8 cellular contexts compared by ENCODE assay signal in genomic region chr15:51623386-51623938, GRCh38. TPM values are rescaled to one million over a fixed set of nuclear protein-coding genes. Genes with fewer than 3 reads are reported as not detected.
A peak's percentile ranks its signal among the peaks of the same experiment; 100 is the strongest.
DNase-seq lines count a peak whose midpoint lies in the region; ATAC-seq and TF ChIP-seq lines count a peak whose summit lies in the region.

No MANE protein-coding gene starts in this region.

- H3K9me3 Mint-ChIP-seq in activated naive CD8-positive, alpha-beta T cell treated with anti-CD3 and anti-CD28 coated beads, Interleukin-2, amount 10 ng/mL, durations not matched to agents 7 days and 5 days, result no peaks in the 10 kb centered on the region

- no peaks in the 10 kb centered on the region for H3K36me3 Mint-ChIP-seq in activated naive CD8-positive, alpha-beta T cell treated with anti-CD3 and anti-CD28 coated beads, Interleukin-2, amount 10 ng/mL, durations not matched to agents 7 days and 5 days

- H3K4me1 ChIP-seq in Karpas-422 (ENCODE audit: low read length) (peaks cover 32% of the 10 kb centered on the region), left lung (peaks cover 3 to 34% of the 10 kb centered on the region in 2 donors), thymus (ENCODE audit: control insufficient read depth, insufficient read depth, low read length) (peaks cover 3% of the 10 kb centered on the region)

- H3K9me2 ChIP-seq in Karpas-422 (replicated peaks; ENCODE audit: insufficient read depth, low read length), result no peaks in the 10 kb centered on the region

- H3K79me2 ChIP-seq in Karpas-422 (ENCODE audit: low read length), result no peaks in the 10 kb centered on the region

- in situ Hi-C loops in Caki2 (cut with HindIII; ENCODE audit: low pct_unique_long_range_greater_than_20kb, low sequenced_read_pairs), result no loop called here

- H3K27ac ChIP-seq in Karpas-422 (ENCODE audit: low read length) (no peak overlapping the region), left lung (peak overlapping the region; percentile 91 to 98), thymus (ENCODE audit: low read depth) (no peak overlapping the region)

- DNase-seq in Caki2 (ENCODE audit: low read depth), result peak; percentile 42
- peak; percentile 49 for DNase-seq in Karpas-422
- DNase-seq in activated naive CD8-positive, alpha-beta T cell treated with anti-CD3 and anti-CD28 coated beads, Interleukin-2, amount 10 ng/mL, durations not matched to agents 7 days and 5 days, result no peak
- no peak for DNase-seq in left lung
- no peak for DNase-seq in NCI-H1105 treated with DMSO at 0.1 percent for 48 hours (lab: John Stamatoyannopoulos, UW)
- no peak for DNase-seq in NCI-H510A treated with DMSO at 0.1 percent for 48 hours (lab: John Stamatoyannopoulos, UW)

- no peaks in the 10 kb centered on the region for H4K20me1 ChIP-seq in Karpas-422 (ENCODE audit: insufficient read depth, low read depth, low read length)

- H3K9ac ChIP-seq in Karpas-422 (ENCODE audit: low read length), result peak overlapping the region; percentile 77

- 4% methylated on average over 8 of the region's 8 CpGs for WGBS in thymus

- no peak overlapping the region for H3K27ac Mint-ChIP-seq in activated naive CD8-positive, alpha-beta T cell treated with anti-CD3 and anti-CD28 coated beads, Interleukin-2, amount 10 ng/mL, durations not matched to agents 7 days and 5 days

- POLR2A ChIA-PET in activated naive CD8-positive, alpha-beta T cell treated with anti-CD3 and anti-CD28 coated beads, Interleukin-2, amount 10 ng/mL, durations not matched to agents 7 days and 5 days (lab: Charles Lee), result interaction anchor here (1.4 kb wide), 1 partner anchor 11 kb away, joined by 4 read pairs; no protein-coding TSS in a partner anchor

- H3K4me2 ChIP-seq in Karpas-422 (ENCODE audit: low read depth, low read length, poor library complexity, severe bottlenecking), result peak overlapping the region; percentile 93

- no peaks in the 10 kb centered on the region for H3K36me3 ChIP-seq in Karpas-422 (ENCODE audit: insufficient read depth, low read length)
- no peaks in the 10 kb centered on the region for H3K36me3 ChIP-seq in left lung
- H3K36me3 ChIP-seq in thymus (ENCODE audit: control insufficient read depth, insufficient read depth), result no peaks in the 10 kb centered on the region

- intact Hi-C loops in left lung (cut with DNase I), result no loop called here

- H3K9me3 ChIP-seq in Karpas-422 (ENCODE audit: low read length), result no peaks in the 10 kb centered on the region
- H3K9me3 ChIP-seq in left lung, result no peaks in the 10 kb centered on the region
- no peaks in the 10 kb centered on the region for H3K9me3 ChIP-seq in thymus (ENCODE audit: control insufficient read depth)

- no peaks in the 10 kb centered on the region; the same call in 1 of the 2 replicates for H3K27me3 ChIP-seq in Karpas-422 (ENCODE audit: low read length)
- no peaks in the 10 kb centered on the region for H3K27me3 ChIP-seq in left lung
- no peaks in the 10 kb centered on the region for H3K27me3 ChIP-seq in thymus (ENCODE audit: control insufficient read depth, insufficient read depth)

- H3K27me3 Mint-ChIP-seq in activated naive CD8-positive, alpha-beta T cell treated with anti-CD3 and anti-CD28 coated beads, Interleukin-2, amount 10 ng/mL, durations not matched to agents 7 days and 5 days, result peaks cover 11% of the 10 kb centered on the region

- H3K4me3 ChIP-seq in Karpas-422 (ENCODE audit: low read length) (peak overlapping the region; percentile 86), left lung (peak overlapping the region; percentile 67 to 76), thymus (ENCODE audit: low read length) (peak overlapping the region; percentile 81)

- no peak for TF ChIP-seq CTCF in left lung (IDR thresholded peaks at IDR 0.05)

- no peak for ATAC-seq in activated naive CD8-positive, alpha-beta T cell treated with anti-CD3 and anti-CD28 coated beads, Interleukin-2, amount 10 ng/mL, durations not matched to agents 7 days and 5 days (ENCODE audit: low read depth)
- peak; percentile 1 for ATAC-seq in left lung
- no peak for ATAC-seq in GM19351 (IDR thresholded peaks at IDR 0.05; ENCODE audit: unreplicated experiment)

- H3K4me1 Mint-ChIP-seq in activated naive CD8-positive, alpha-beta T cell treated with anti-CD3 and anti-CD28 coated beads, Interleukin-2, amount 10 ng/mL, durations not matched to agents 7 days and 5 days, result peaks cover 14% of the 10 kb centered on the region

- peak overlapping the region; percentile 90 for H3K4me3 Mint-ChIP-seq in activated naive CD8-positive, alpha-beta T cell treated with anti-CD3 and anti-CD28 coated beads, Interleukin-2, amount 10 ng/mL, durations not matched to agents 7 days and 5 days

- H2AFZ ChIP-seq in Karpas-422 (ENCODE audit: low read length), result peak overlapping the region; percentile 99

RNA-seq across cellular contexts. Expression of gene DMXL2, which starts 0.9 kb away (rescaled TPM):
- total RNA-seq in Caki2 (2014; rRNA removed; shearing (Covaris generic); ENCODE audit: low replicate concordance), result 15.3 and 15.4 TPM in 2 replicates
- total RNA-seq in Karpas-422 (2014; rRNA removed; shearing (Covaris generic); ENCODE audit: low replicate concordance), result 3.2 and 17.8 TPM in 2 replicates
- 10 to 100 TPM in 1 of 2 experiments, 1 to 10 TPM in 1; 8.7 to 11.8 TPM for total RNA-seq in activated naive CD8-positive, alpha-beta T cell treated with anti-CD3 and anti-CD28 coated beads, Interleukin-2, amount 10 ng/mL, durations not matched to agents 7 days and 5 days
- total RNA-seq in left lung, result 10 to 100 TPM; 38.7 to 89.5 TPM
- polyA plus RNA-seq in thymus, result 34.8 TPM

RNA-seq across cellular contexts. Expression of gene SCG3, which starts 57.8 kb away (rescaled TPM):
- not detected in 2 replicates for total RNA-seq in Caki2 (2014; rRNA removed; shearing (Covaris generic); ENCODE audit: low replicate concordance)
- not detected in 2 replicates for total RNA-seq in Karpas-422 (2014; rRNA removed; shearing (Covaris generic); ENCODE audit: low replicate concordance)
- total RNA-seq in activated naive CD8-positive, alpha-beta T cell treated with anti-CD3 and anti-CD28 coated beads, Interleukin-2, amount 10 ng/mL, durations not matched to agents 7 days and 5 days, result not detected
- under 1 TPM in 1 of 2 donors, not detected in 1; 0.12 TPM for total RNA-seq in left lung
- 0.59 TPM for polyA plus RNA-seq in thymus

Comparison
In these comparisons a context has a peak if more than half of its experiments do, and no peak if none do; other contexts are left out.
1. DNase-seq: peak in Caki2 (single experiment) and Karpas-422 (single experiment); none in activated naive CD8-positive, alpha-beta T cell treated with anti-CD3 and anti-CD28 coated beads, Interleukin-2, amount 10 ng/mL, durations not matched to agents 7 days and 5 days (single experiment), left lung (0 of 2), NCI-H1105 treated with DMSO at 0.1 percent for 48 hours (single experiment) and NCI-H510A treated with DMSO at 0.1 percent for 48 hours (single experiment).
2. H3K27ac ChIP-seq: peak in left lung (2 of 2); none in Karpas-422 (single experiment) and thymus (single experiment).
3. Peak in every context shown above with its lines, with median percentiles within 50 percentile points of each other: H3K4me3 ChIP-seq.